In the genomic region with DNA sequence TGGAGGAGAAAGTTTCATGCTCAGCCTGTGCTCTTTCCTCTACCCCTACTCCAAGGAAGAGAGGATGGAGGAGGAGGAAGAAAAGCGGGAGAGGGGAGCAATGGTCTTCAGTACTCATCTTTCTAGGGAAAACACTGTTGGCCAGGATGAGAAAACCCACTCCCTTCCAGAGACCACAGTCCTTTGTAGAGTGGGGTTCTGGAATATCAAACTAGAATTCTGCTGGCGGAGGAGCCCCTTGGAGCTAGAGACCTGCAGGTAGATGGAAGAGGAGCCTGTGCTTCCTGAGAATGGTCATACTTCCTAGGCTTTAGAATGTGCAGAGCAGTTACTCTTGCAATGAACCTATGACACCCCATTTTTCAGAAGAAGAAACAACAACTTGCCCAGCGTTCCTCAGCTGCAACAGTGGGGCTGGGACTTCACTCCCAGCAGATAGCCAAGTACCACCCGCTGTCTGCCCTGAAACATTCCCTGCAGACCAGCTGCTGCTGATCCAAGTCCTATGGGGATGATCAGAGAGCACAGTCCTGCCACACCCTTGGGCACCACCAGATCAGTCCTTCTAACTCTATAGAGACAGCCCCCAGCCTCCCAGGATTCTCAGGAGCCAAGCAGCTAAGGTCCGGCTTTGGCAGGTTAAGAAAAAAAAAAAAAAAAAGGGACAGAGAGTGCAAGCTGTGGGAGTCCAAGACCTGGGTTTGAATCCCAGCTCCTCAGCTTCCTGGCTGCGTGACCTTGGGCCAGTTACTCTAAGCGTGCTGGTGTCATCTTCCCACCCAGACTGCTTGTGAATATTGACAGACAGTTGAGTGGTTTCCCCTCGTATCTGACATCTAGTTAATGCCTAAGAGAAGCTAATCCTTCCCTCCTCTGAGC, we compare ENCODE assay signal across 24 cellular contexts. TPM values are rescaled to one million over a fixed set of nuclear protein-coding genes. Genes with fewer than 3 reads are reported as not detected.
A peak's percentile ranks its signal among the peaks of the same experiment; 100 is the strongest.
DNase-seq lines count a peak whose midpoint lies in the region; ATAC-seq and TF ChIP-seq lines count a peak whose summit lies in the region.
"Had no signal": no experiment of that assay in that cellular context is flagged by ENCODE, and none has a peak within 500 bp of the region (broad histone marks: within the 10 kb centered on the region; RNA-seq: fewer than 3 reads in every experiment).

No MANE protein-coding gene starts in this region.

- H3K36me3 Mint-ChIP-seq in CD4-positive, alpha-beta T cell (ENCODE audit: low read depth) = peaks cover 21% of the 10 kb centered on the region
- peaks cover 23% of the 10 kb centered on the region for H3K36me3 Mint-ChIP-seq in activated T-helper 2 cell treated with anti-CD3 and anti-CD28 coated beads, Interferon-gamma antibody, Interleukin-2, Interleukin-4, amounts not matched to agents 10 μg/mL and 5 μg/mL and 100 μg/mL, durations not matched to agents 14 hours and 24 hours and 36 hours (ENCODE audit: low read depth)
- H3K36me3 Mint-ChIP-seq in naive thymus-derived CD8-positive, alpha-beta T cell = peaks cover 0 to 20% (median 16%) of the 10 kb centered on the region in 3 donors

- no peaks in the 10 kb centered on the region for H3K27me3 ChIP-seq in BLaER1
- H3K27me3 ChIP-seq in CD4-positive, alpha-beta T cell (ENCODE audit: control insufficient read depth, insufficient read depth, low read length) = no peaks in the 10 kb centered on the region
- H3K27me3 ChIP-seq: colonic mucosa, tibial nerve had no signal

- no peak for ATAC-seq in CD4-positive, alpha-beta T cell (ENCODE audit: poor library complexity)
- no peak for ATAC-seq in naive thymus-derived CD8-positive, alpha-beta T cell
- ATAC-seq in GM21529 (IDR thresholded peaks at IDR 0.05; ENCODE audit: unreplicated experiment) (no peak), GM19328 (IDR thresholded peaks at IDR 0.05; ENCODE audit: unreplicated experiment) (no peak)
- ATAC-seq: activated T-cell treated with anti-CD3 and anti-CD28 coated beads, Interleukin-2, amount 50 U/mL, for 72 hours; stimulated activated naive B cell treated with anti-CD40 and anti-IgM and Interleukin-4, amounts not matched to agents 10 μg/mL and 1 μg/mL and 100 μg/mL, for 72 hours had no signal

- peak overlapping the region; percentile 66 for H3K9ac ChIP-seq in BLaER1

- intact Hi-C loops in CD4-positive, alpha-beta T cell (cut with DNase I, micrococcal nuclease) = no loop called here
- intact Hi-C loops in activated T-helper 2 cell treated with anti-CD3 and anti-CD28 coated beads, Interferon-gamma antibody, Interleukin-2, Interleukin-4, amounts not matched to agents 10 μg/mL and 5 μg/mL and 100 μg/mL, durations not matched to agents 14 hours and 24 hours and 36 hours (cut with micrococcal nuclease) = no loop called here

- no peak for DNase-seq in CD4-positive, alpha-beta T cell
- DNase-seq in activated T-helper 2 cell treated with anti-CD3 and anti-CD28 coated beads, Interferon-gamma antibody, Interleukin-2, Interleukin-4, amounts not matched to agents 10 μg/mL and 5 μg/mL and 100 μg/mL, durations not matched to agents 14 hours and 24 hours and 36 hours (ENCODE audit: low spot score) = no peak
- no peak for DNase-seq in naive thymus-derived CD8-positive, alpha-beta T cell
- DNase-seq in NCI-H748 (lab: John Stamatoyannopoulos, UW; ENCODE audit: unreplicated experiment) (no peak), NCI-H1436 (lab: John Stamatoyannopoulos, UW) (no peak)
- DNase-seq: activated CD4-positive, alpha-beta T cell treated with anti-CD3 and anti-CD28 coated beads, Interleukin-2, amount 50 U/mL, for 48 hours; activated T-cell treated with anti-CD3 and anti-CD28 coated beads, Interleukin-2, amount 50 U/mL, for 72 hours; foreskin melanocyte; Karpas-422; mesenchymal stem cell; NCI-H1048; NCI-H2081 treated with DMSO at 0.1 percent for 48 hours; SHP77; stimulated activated naive B cell treated with anti-CD40 and anti-IgM and Interleukin-4, amounts not matched to agents 10 μg/mL and 1 μg/mL and 100 μg/mL, for 72 hours had no signal

- 0 out of 2 replicates have a peak overlapping the region, but pooled peaks have one; percentile 25 for H3K4me3 ChIP-seq in BLaER1
- H3K4me3 ChIP-seq: colonic mucosa, tibial nerve had no signal

- peak overlapping the region; percentile 32 for H3K27ac Mint-ChIP-seq in CD4-positive, alpha-beta T cell
- no peak overlapping the region for H3K27ac Mint-ChIP-seq in activated T-helper 2 cell treated with anti-CD3 and anti-CD28 coated beads, Interferon-gamma antibody, Interleukin-2, Interleukin-4, amounts not matched to agents 10 μg/mL and 5 μg/mL and 100 μg/mL, durations not matched to agents 14 hours and 24 hours and 36 hours
- H3K27ac Mint-ChIP-seq in naive thymus-derived CD8-positive, alpha-beta T cell = peak overlapping the region in 8 of 10 donors; percentile 7 to 89 (median 58)
- H3K27ac Mint-ChIP-seq: activated naive CD4-positive, alpha-beta T cell treated with anti-CD3 and anti-CD28 coated beads, Interleukin-2, amount 50 U/mL, for 24 hours; activated T-cell treated with anti-CD3 and anti-CD28 coated beads, Interleukin-2, amount 50 U/mL, for 72 hours; stimulated activated naive B cell treated with anti-CD40 and anti-IgM and Interleukin-4, amounts not matched to agents 10 μg/mL and 1 μg/mL and 100 μg/mL, for 72 hours had no signal

- TF ChIP-seq CTCF in CD4-positive, alpha-beta T cell (IDR thresholded peaks at IDR 0.05) = no peak

- H3K27ac ChIP-seq in BLaER1 = peak overlapping the region; percentile 83
- H3K27ac ChIP-seq in CD4-positive, alpha-beta T cell (ENCODE audit: low read depth, low read length) = no peak overlapping the region
- H3K27ac ChIP-seq: colonic mucosa, epithelial cell of prostate, tibial nerve had no signal

- POLR2A ChIA-PET in CD4-positive, alpha-beta T cell (lab: Charles Lee) = interaction anchor here (0.9 kb wide), 1 partner anchor 12 kb away, joined by 3 read pairs; no protein-coding TSS in a partner anchor
- POLR2A ChIA-PET in naive thymus-derived CD8-positive, alpha-beta T cell (lab: Charles Lee) = interaction anchor here (1.1 kb wide), 2 partner anchors 9 to 13 kb away, joined by 4 to 5 read pairs; a partner anchor contains a TSS

- no peaks in the 10 kb centered on the region for H3K9me3 Mint-ChIP-seq in CD4-positive, alpha-beta T cell
- no peaks in the 10 kb centered on the region for H3K9me3 Mint-ChIP-seq in activated T-helper 2 cell treated with anti-CD3 and anti-CD28 coated beads, Interferon-gamma antibody, Interleukin-2, Interleukin-4, amounts not matched to agents 10 μg/mL and 5 μg/mL and 100 μg/mL, durations not matched to agents 14 hours and 24 hours and 36 hours
- H3K9me3 Mint-ChIP-seq in naive thymus-derived CD8-positive, alpha-beta T cell = no peaks in the 10 kb centered on the region
- H3K9me3 Mint-ChIP-seq: activated naive CD4-positive, alpha-beta T cell treated with anti-CD3 and anti-CD28 coated beads, Interleukin-2, amount 50 U/mL, for 24 hours; activated T-cell treated with anti-CD3 and anti-CD28 coated beads, Interleukin-2, amount 50 U/mL, for 72 hours; stimulated activated naive B cell treated with anti-CD40 and anti-IgM and Interleukin-4, amounts not matched to agents 10 μg/mL and 1 μg/mL and 100 μg/mL, for 72 hours had no signal

- peaks cover 10% of the 10 kb centered on the region; the same call in 1 of the 2 replicates for H3K9me3 ChIP-seq in BLaER1
- no peaks in the 10 kb centered on the region for H3K9me3 ChIP-seq in CD4-positive, alpha-beta T cell (ENCODE audit: control insufficient read depth, low read length)
- H3K9me3 ChIP-seq: Caco-2, colonic mucosa, tibial nerve had no signal

- CTCF ChIA-PET in CD4-positive, alpha-beta T cell (lab: Charles Lee) = no interaction called here

- H3K36me3 ChIP-seq in BLaER1 = peaks cover 35% of the 10 kb centered on the region
- H3K36me3 ChIP-seq: colonic mucosa had no signal

- peaks cover 73% of the 10 kb centered on the region for H3K4me1 ChIP-seq in BLaER1
- H3K4me1 ChIP-seq: tibial nerve had no signal

- no peaks in the 10 kb centered on the region for H4K20me1 ChIP-seq in BLaER1

- H3K4me2 ChIP-seq in BLaER1 = peak overlapping the region; percentile 92

- peak overlapping the region; percentile 48 for H3K4me3 Mint-ChIP-seq in CD4-positive, alpha-beta T cell
- H3K4me3 Mint-ChIP-seq in activated T-helper 2 cell treated with anti-CD3 and anti-CD28 coated beads, Interferon-gamma antibody, Interleukin-2, Interleukin-4, amounts not matched to agents 10 μg/mL and 5 μg/mL and 100 μg/mL, durations not matched to agents 14 hours and 24 hours and 36 hours (ENCODE audit: low read depth) = peak overlapping the region; percentile 63
- H3K4me3 Mint-ChIP-seq in naive thymus-derived CD8-positive, alpha-beta T cell = peak overlapping the region in 4 of 10 donors; percentile 44 to 84 (median 62)
- H3K4me3 Mint-ChIP-seq: activated naive CD4-positive, alpha-beta T cell treated with anti-CD3 and anti-CD28 coated beads, Interleukin-2, amount 50 U/mL, for 24 hours; activated T-cell treated with anti-CD3 and anti-CD28 coated beads, Interleukin-2, amount 50 U/mL, for 72 hours; stimulated activated naive B cell treated with anti-CD40 and anti-IgM and Interleukin-4, amounts not matched to agents 10 μg/mL and 1 μg/mL and 100 μg/mL, for 72 hours had no signal

- peaks cover 20% of the 10 kb centered on the region for H3K4me1 Mint-ChIP-seq in CD4-positive, alpha-beta T cell (ENCODE audit: low read depth)
- peaks cover 34% of the 10 kb centered on the region for H3K4me1 Mint-ChIP-seq in activated T-helper 2 cell treated with anti-CD3 and anti-CD28 coated beads, Interferon-gamma antibody, Interleukin-2, Interleukin-4, amounts not matched to agents 10 μg/mL and 5 μg/mL and 100 μg/mL, durations not matched to agents 14 hours and 24 hours and 36 hours (ENCODE audit: low read depth)
- H3K4me1 Mint-ChIP-seq in naive thymus-derived CD8-positive, alpha-beta T cell = peaks cover 18 to 54% (median 42%) of the 10 kb centered on the region in 4 donors

- H3K27me3 Mint-ChIP-seq in CD4-positive, alpha-beta T cell = no peaks in the 10 kb centered on the region
- H3K27me3 Mint-ChIP-seq in activated T-helper 2 cell treated with anti-CD3 and anti-CD28 coated beads, Interferon-gamma antibody, Interleukin-2, Interleukin-4, amounts not matched to agents 10 μg/mL and 5 μg/mL and 100 μg/mL, durations not matched to agents 14 hours and 24 hours and 36 hours (ENCODE audit: low read depth) = no peaks in the 10 kb centered on the region
- H3K27me3 Mint-ChIP-seq in naive thymus-derived CD8-positive, alpha-beta T cell = no peaks in the 10 kb centered on the region
- H3K27me3 Mint-ChIP-seq: activated naive CD4-positive, alpha-beta T cell treated with anti-CD3 and anti-CD28 coated beads, Interleukin-2, amount 50 U/mL, for 24 hours; stimulated activated naive B cell treated with anti-CD40 and anti-IgM and Interleukin-4, amounts not matched to agents 10 μg/mL and 1 μg/mL and 100 μg/mL, for 72 hours had no signal

RNA-seq across cellular contexts. Expression of a gene that starts 0.7 kb away (rescaled TPM):
- under 1 TPM; 0.36 TPM for total RNA-seq in CD4-positive, alpha-beta T cell
- total RNA-seq in activated T-helper 2 cell treated with anti-CD3 and anti-CD28 coated beads, Interferon-gamma antibody, Interleukin-2, Interleukin-4, amounts not matched to agents 10 μg/mL and 5 μg/mL and 100 μg/mL, durations not matched to agents 14 hours and 24 hours and 36 hours = 0.28 and 0.32 TPM in 2 replicates
- under 1 TPM in 1 of 2 experiments, not detected in 1; 0.16 TPM for total RNA-seq in naive thymus-derived CD8-positive, alpha-beta T cell
- under 1 TPM in 1 of 3 donors, not detected in 2; 0.16 TPM for polyA plus RNA-seq in naive thymus-derived CD8-positive, alpha-beta T cell
- total RNA-seq: kidney epithelial cell, NCI-H460 had no signal

RNA-seq across cellular contexts. Expression of a gene that starts 12.3 kb away (rescaled TPM):
- under 1 TPM in 1 of 2 experiments, not detected in 1; 0.20 TPM for total RNA-seq in CD4-positive, alpha-beta T cell
- not detected in 2 replicates for total RNA-seq in activated T-helper 2 cell treated with anti-CD3 and anti-CD28 coated beads, Interferon-gamma antibody, Interleukin-2, Interleukin-4, amounts not matched to agents 10 μg/mL and 5 μg/mL and 100 μg/mL, durations not matched to agents 14 hours and 24 hours and 36 hours
- total RNA-seq in naive thymus-derived CD8-positive, alpha-beta T cell = not detected
- polyA plus RNA-seq in naive thymus-derived CD8-positive, alpha-beta T cell = not detected
- total RNA-seq: activated T-cell treated with anti-CD3 and anti-CD28 coated beads, Interleukin-2, amount 50 U/mL, for 72 hours; Caco-2; kidney epithelial cell; NCI-H460; tibial nerve had no signal

RNA-seq across cellular contexts. Expression of a gene that starts 13.2 kb away (rescaled TPM):
- total RNA-seq in CD4-positive, alpha-beta T cell = 1 to 10 TPM; 8.0 to 9.0 TPM
- total RNA-seq in activated T-helper 2 cell treated with anti-CD3 and anti-CD28 coated beads, Interferon-gamma antibody, Interleukin-2, Interleukin-4, amounts not matched to agents 10 μg/mL and 5 μg/mL and 100 μg/mL, durations not matched to agents 14 hours and 24 hours and 36 hours = 56.7 and 57.2 TPM in 2 replicates
- total RNA-seq in naive thymus-derived CD8-positive, alpha-beta T cell = 10 to 100 TPM; 11.3 to 12.0 TPM
- polyA plus RNA-seq in naive thymus-derived CD8-positive, alpha-beta T cell = 10 to 100 TPM; 10.8 to 27.1 (median 18.5) TPM

RNA-seq across cellular contexts. Expression of a gene that starts 51.3 kb away (rescaled TPM):
- total RNA-seq in CD4-positive, alpha-beta T cell = 10 to 100 TPM; 63.2 to 67.3 TPM
- total RNA-seq in activated T-helper 2 cell treated with anti-CD3 and anti-CD28 coated beads, Interferon-gamma antibody, Interleukin-2, Interleukin-4, amounts not matched to agents 10 μg/mL and 5 μg/mL and 100 μg/mL, durations not matched to agents 14 hours and 24 hours and 36 hours = 170 and 182 TPM in 2 replicates
- 10 to 100 TPM; 94.0 to 98.8 TPM for total RNA-seq in naive thymus-derived CD8-positive, alpha-beta T cell
- polyA plus RNA-seq in naive thymus-derived CD8-positive, alpha-beta T cell = 10 to 100 TPM; 14.2 to 19.5 (median 17.8) TPM

RNA-seq across cellular contexts. Expression of a gene that starts 58.9 kb away (rescaled TPM):
- total RNA-seq in CD4-positive, alpha-beta T cell = 10 to 100 TPM; 27.8 to 32.9 TPM
- total RNA-seq in activated T-helper 2 cell treated with anti-CD3 and anti-CD28 coated beads, Interferon-gamma antibody, Interleukin-2, Interleukin-4, amounts not matched to agents 10 μg/mL and 5 μg/mL and 100 μg/mL, durations not matched to agents 14 hours and 24 hours and 36 hours = 112 and 120 TPM in 2 replicates
- 10 to 100 TPM; 52.4 to 60.5 TPM for total RNA-seq in naive thymus-derived CD8-positive, alpha-beta T cell
- 100 to 1,000 TPM; 216 to 295 (median 272) TPM for polyA plus RNA-seq in naive thymus-derived CD8-positive, alpha-beta T cell
